In genomic region chr4:128390475-128390996, GRCh38 we compare ENCODE assay signal across 20 cellular contexts.
A peak's percentile ranks its signal among the peaks of the same experiment; 100 is the strongest.
DNase-seq lines count a peak whose midpoint lies in the region; ATAC-seq and TF ChIP-seq lines count a peak whose summit lies in the region.
"Had no signal": no experiment of that assay in that cellular context is flagged by ENCODE, and none has a peak within 500 bp of the region (broad histone marks: within the 10 kb centered on the region; RNA-seq: fewer than 3 reads in every experiment).

No MANE protein-coding gene starts in this region.

- TF ChIP-seq CTCF in IMR-90 (conservative IDR thresholded peaks at IDR 0.05; ENCODE audit: low read depth, low read length) (no peak), esophagus muscularis mucosa (IDR thresholded peaks at IDR 0.05) (no peak), Calu3 (IDR thresholded peaks at IDR 0.05; ENCODE audit: unreplicated experiment) (no peak)

- peaks cover 30% of the 10 kb centered on the region for H3K4me1 Mint-ChIP-seq in Calu3 (ENCODE audit: low read depth, unreplicated experiment)
- H3K4me1 Mint-ChIP-seq: CD4-positive, alpha-beta memory T cell had no signal

- ATAC-seq in IMR-90 (ENCODE audit: low read depth) = no peak
- ATAC-seq in GM18867 (IDR thresholded peaks at IDR 0.05; ENCODE audit: unreplicated experiment) = no peak
- ATAC-seq: GM12878, GM23338, HCT116 had no signal

- TF ChIP-seq RAD21 in IMR-90 (IDR thresholded peaks at IDR 0.05; ENCODE audit: low read length) = no peak

- H4K91ac ChIP-seq in IMR-90 (ENCODE audit: insufficient read depth, low read depth, low read length) (peak overlapping the region; percentile 31), mesenchymal stem cell (ENCODE audit: low read length) (no peak overlapping the region)

- H3K27ac Mint-ChIP-seq in Calu3 (ENCODE audit: unreplicated experiment) = no peak overlapping the region
- H3K27ac Mint-ChIP-seq: CD4-positive, alpha-beta memory T cell; GM23338; IgD-negative memory B cell had no signal

- H3K14ac ChIP-seq in IMR-90 (replicated peaks; ENCODE audit: low read depth, low read length) (no peak overlapping the region), mesenchymal stem cell (ENCODE audit: low read length in 2 of 2) (no peak overlapping the region)

- POLR2A ChIA-PET in IMR-90 (lab: Charles Lee; ENCODE audit: unreplicated experiment) = no interaction called here

- WGBS in IMR-90 (ENCODE audit: extremely low coverage in 2 of 2, insufficient read length in 1 of 2), 2 experiments = 71% methylated on average over 3 of the region's 5 CpGs; no CpG with 5 or more reads in 1 of the 2 experiments
- WGBS in esophagus muscularis mucosa = 78% methylated on average over 5 of the region's 5 CpGs
- WGBS in mesenchymal stem cell = 90% methylated on average over 5 of the region's 5 CpGs

- DNase-seq in IMR-90 = no peak
- DNase-seq in esophagus muscularis mucosa (ENCODE audit: extremely low spot score) = no peak
- DNase-seq in mesenchymal stem cell = no peak
- DNase-seq in ureter (ENCODE audit: low spot score) = no peak
- no peak for DNase-seq in ecto neural progenitor cell (ENCODE audit: low spot score)
- DNase-seq in Calu3 = no peak
- DNase-seq: CD4-positive, alpha-beta memory T cell; EL; NCI-H1105 treated with DMSO at 0.1 percent for 48 hours; NCI-H1694; NCI-H2081 treated with DMSO at 0.1 percent for 48 hours; NCI-H446 treated with DMSO at 0.1 percent for 48 hours; Right ventricle myocardium superior had no signal

- TF ChIP-seq EP300 in esophagus muscularis mucosa (IDR thresholded peaks at IDR 0.05) = no peak

- H3K18ac ChIP-seq in IMR-90 (ENCODE audit: low read depth, low read length) (peak overlapping the region; percentile 38; the same call in 1 of the 2 replicates), mesenchymal stem cell (ENCODE audit: low read depth in 1 of 2, low read length in 2 of 2) (peak overlapping the region; percentile 24 to 57)

- H3K36me3 Mint-ChIP-seq in Calu3 (ENCODE audit: insufficient read depth, unreplicated experiment) = no peaks in the 10 kb centered on the region
- H3K36me3 Mint-ChIP-seq: CD4-positive, alpha-beta memory T cell had no signal

- CTCF ChIA-PET in IMR-90 (lab: Yijun Ruan, JAX) (no interaction called here), Calu3 (lab: Charles Lee) (no interaction called here)

- H3K79me1 ChIP-seq in IMR-90 (ENCODE audit: low read depth in 1 of 2, low read length in 2 of 2) = no peaks in the 10 kb centered on the region
- H3K79me1 ChIP-seq in mesenchymal stem cell (replicated peaks; ENCODE audit: low read length, poor library complexity, severe bottlenecking) = no peaks in the 10 kb centered on the region

- peak overlapping the region; percentile 16; the same call in 1 of the 2 replicates for H2BK20ac ChIP-seq in IMR-90 (ENCODE audit: low read depth, low read length)

- H3K56ac ChIP-seq in IMR-90 (ENCODE audit: extremely low read depth, insufficient read depth, low read length) = no peak overlapping the region

- intact Hi-C loops in IMR-90 (cut with micrococcal nuclease) = no loop called here
- intact Hi-C loops in esophagus muscularis mucosa (cut with DNase I) = loop anchor here (5.0 kb wide), 1 partner anchor 162 kb away; no protein-coding TSS in a partner anchor
- intact Hi-C loops in Calu3 (cut with micrococcal nuclease; ENCODE audit: unreplicated experiment) = no loop called here

- in situ Hi-C loops in IMR-90 (cut with MboI; ENCODE audit: low sequenced_read_pairs) = no loop called here

- H3K36me3 ChIP-seq in IMR-90 (ENCODE audit: control insufficient read depth, insufficient read depth, low read length) = no peaks in the 10 kb centered on the region
- no peaks in the 10 kb centered on the region for H3K36me3 ChIP-seq in esophagus muscularis mucosa
- H3K36me3 ChIP-seq in mesenchymal stem cell (ENCODE audit: control insufficient read depth in 1 of 2, insufficient read depth in 2 of 2, low read depth in 1 of 2, low read length in 2 of 2) = no peaks in the 10 kb centered on the region
- H3K36me3 ChIP-seq in stomach smooth muscle (ENCODE audit: control insufficient read depth in 2 of 2, insufficient read depth in 2 of 2, low read length in 2 of 2) = no peaks in the 10 kb centered on the region
- H3K36me3 ChIP-seq: BLaER1 had no signal

- H3K9ac ChIP-seq in IMR-90 (ENCODE audit: low read depth, low read length) (no peak overlapping the region), mesenchymal stem cell (ENCODE audit: low read length) (peak overlapping the region; percentile 26), stomach smooth muscle (ENCODE audit: low read length in 2 of 2) (no peak overlapping the region)
- H3K9ac ChIP-seq: BLaER1 had no signal

- H2BK120ac ChIP-seq in IMR-90 (ENCODE audit: low read depth, low read length) (no peak overlapping the region), mesenchymal stem cell (ENCODE audit: low read depth, low read length) (no peak overlapping the region)

- H4K8ac ChIP-seq in IMR-90 (ENCODE audit: low read depth in 2 of 2, low read length in 2 of 2) (no peak overlapping the region), mesenchymal stem cell (ENCODE audit: low read length) (peak overlapping the region; percentile 59)

- H4K20me1 ChIP-seq in IMR-90 (ENCODE audit: insufficient read depth, low read length) = no peaks in the 10 kb centered on the region
- H4K20me1 ChIP-seq: BLaER1 had no signal

- no peaks in the 10 kb centered on the region for H3K27me3 Mint-ChIP-seq in Calu3 (ENCODE audit: unreplicated experiment)
- H3K27me3 Mint-ChIP-seq: CD4-positive, alpha-beta memory T cell had no signal

- peaks cover 28% of the 10 kb centered on the region for H3K4me1 ChIP-seq in IMR-90 (ENCODE audit: control insufficient read depth, insufficient read depth, low read length)
- H3K4me1 ChIP-seq in esophagus muscularis mucosa = peaks cover 28 to 82% (median 79%) of the 10 kb centered on the region in 4 donors
- peaks cover 16% of the 10 kb centered on the region for H3K4me1 ChIP-seq in mesenchymal stem cell (ENCODE audit: control insufficient read depth, insufficient read depth, low read depth, low read length)
- H3K4me1 ChIP-seq in stomach smooth muscle (ENCODE audit: control insufficient read depth, insufficient read depth, low read length) = peaks cover 35% of the 10 kb centered on the region
- H3K4me1 ChIP-seq: BLaER1 had no signal

- H3K4me3 ChIP-seq in IMR-90 (ENCODE audit: insufficient read depth, low read depth, low read length) (no peak overlapping the region), esophagus muscularis mucosa (no peak overlapping the region), mesenchymal stem cell (ENCODE audit: insufficient read depth in 1 of 2, low read depth in 1 of 2, low read length in 2 of 2) (no peak overlapping the region), stomach smooth muscle (ENCODE audit: low read length in 2 of 2) (no peak overlapping the region)
- H3K4me3 ChIP-seq: BLaER1, GM12878, GM23338 had no signal

- H3K9me1 ChIP-seq in IMR-90 (ENCODE audit: insufficient read depth, low read length) = peaks cover 16% of the 10 kb centered on the region

- no peak overlapping the region for H4K5ac ChIP-seq in IMR-90 (ENCODE audit: low read depth, low read length)

- H2AK5ac ChIP-seq in IMR-90 (ENCODE audit: low read depth, low read length) = peak overlapping the region; percentile 47; the same call in 1 of the 2 replicates
- H2AK5ac ChIP-seq in mesenchymal stem cell (ENCODE audit: low read length, severe bottlenecking) = peak overlapping the region; percentile 97

- H2BK5ac ChIP-seq in IMR-90 (ENCODE audit: low read depth, low read length, poor library complexity, severe bottlenecking) = no peak overlapping the region
- H2BK5ac ChIP-seq in mesenchymal stem cell (ENCODE audit: low read depth, low read length, poor library complexity, severe bottlenecking) = no peak overlapping the region

- no peaks in the 10 kb centered on the region for H3K9me3 Mint-ChIP-seq in Calu3 (ENCODE audit: low read depth, unreplicated experiment)
- H3K9me3 Mint-ChIP-seq: GM23338, IgD-negative memory B cell had no signal

- H3K4ac ChIP-seq in IMR-90 (ENCODE audit: low read depth, low read length) (no peak overlapping the region), mesenchymal stem cell (ENCODE audit: low read depth in 1 of 2, low read length in 2 of 2) (peak overlapping the region; percentile 48 to 53)

- no peak overlapping the region for H3K23ac ChIP-seq in IMR-90 (ENCODE audit: low read depth, low read length)
- no peak overlapping the region for H3K23ac ChIP-seq in mesenchymal stem cell (ENCODE audit: low read length in 2 of 2)

- BruUV-seq in IMR-90 (replicated peaks; lab: Mats Ljungman, UMichigan) (no TSS peak), Calu3 (replicated peaks; lab: Mats Ljungman, UMichigan) (no TSS peak)

- TF ChIP-seq POLR2A in IMR-90 (IDR thresholded peaks at IDR 0.05; ENCODE audit: low read depth, low read length) (no peak), esophagus muscularis mucosa (IDR thresholded peaks at IDR 0.05; ENCODE audit: low read depth) (no peak)

- no peak overlapping the region for H3K4me3 Mint-ChIP-seq in Calu3 (ENCODE audit: low read depth, unreplicated experiment)
- H3K4me3 Mint-ChIP-seq: CD4-positive, alpha-beta memory T cell; GM23338; IgD-negative memory B cell had no signal

- peak overlapping the region; percentile 10; the same call in 1 of the 3 replicates for H2BK15ac ChIP-seq in IMR-90 (ENCODE audit: low read depth, low read length)
- H2BK15ac ChIP-seq in mesenchymal stem cell (ENCODE audit: low read depth, poor library complexity, severe bottlenecking) = peak overlapping the region; percentile 17

- no peak overlapping the region for H2AK9ac ChIP-seq in IMR-90 (replicated peaks; ENCODE audit: low read depth, low read length, poor library complexity)

- peak overlapping the region; percentile 42 to 62 for H2BK12ac ChIP-seq in mesenchymal stem cell (ENCODE audit: low read length in 2 of 2)

- H3K27me3 ChIP-seq in IMR-90 (ENCODE audit: control insufficient read depth, insufficient read depth, low read length) = no peaks in the 10 kb centered on the region
- H3K27me3 ChIP-seq in esophagus muscularis mucosa = no peaks in the 10 kb centered on the region
- H3K27me3 ChIP-seq in mesenchymal stem cell (ENCODE audit: control insufficient read depth in 1 of 2, insufficient read depth in 1 of 2, low read length in 2 of 2) = no peaks in the 10 kb centered on the region
- H3K27me3 ChIP-seq in stomach smooth muscle (ENCODE audit: control insufficient read depth in 1 of 2, insufficient read depth in 2 of 2, low read length in 2 of 2) = no peaks in the 10 kb centered on the region
- H3K27me3 ChIP-seq: BLaER1 had no signal

- H3K27ac ChIP-seq in IMR-90 (ENCODE audit: insufficient read depth, low read length) (no peak overlapping the region), esophagus muscularis mucosa (replicated peaks in 1 of 4) (peak overlapping the region; percentile 68 to 85 (median 75)), mesenchymal stem cell (ENCODE audit: low read length, poor library complexity, severe bottlenecking) (no peak overlapping the region), stomach smooth muscle (ENCODE audit: low read length) (peak overlapping the region; percentile 12)
- H3K27ac ChIP-seq: BLaER1 had no signal

- dilution Hi-C loops in IMR-90 (cut with HindIII; ENCODE audit: low sequenced_read_pairs, unreplicated experiment) = no loop called here

- H3K9me3 ChIP-seq in IMR-90 (ENCODE audit: control insufficient read depth, insufficient read depth, low read length) (no peaks in the 10 kb centered on the region), esophagus muscularis mucosa (no peaks in the 10 kb centered on the region), mesenchymal stem cell (ENCODE audit: control insufficient read depth, low read length) (no peaks in the 10 kb centered on the region), stomach smooth muscle (ENCODE audit: control insufficient read depth in 2 of 2, low read length in 2 of 2) (no peaks in the 10 kb centered on the region)
- H3K9me3 ChIP-seq: BLaER1 had no signal

- H3K4me2 ChIP-seq in IMR-90 (ENCODE audit: low read depth, low read length) (no peak overlapping the region), mesenchymal stem cell (ENCODE audit: low read length, poor library complexity, severe bottlenecking) (no peak overlapping the region)
- H3K4me2 ChIP-seq: BLaER1, GM23338 had no signal

- H2AFZ ChIP-seq in IMR-90 (replicated peaks; ENCODE audit: low read length, poor library complexity) (no peak overlapping the region), mesenchymal stem cell (ENCODE audit: low read depth, low read length) (no peak overlapping the region)
- H2AFZ ChIP-seq: GM23338 had no signal

Comparison
In these comparisons a context has a peak if more than half of its experiments do, and no peak if none do; other contexts are left out.
1. H3K27ac ChIP-seq: peak in esophagus muscularis mucosa (4 of 4) and stomach smooth muscle (single experiment); none in IMR-90 (single experiment) and mesenchymal stem cell (single experiment).